Comparison of ENCODE assay signal across 18 cellular contexts in genomic region chr6:151196571-151196970, GRCh38. TPM values are rescaled to one million over a fixed set of nuclear protein-coding genes. Genes with fewer than 3 reads are reported as not detected.
DNase-seq lines count a peak whose midpoint lies in the region; TF ChIP-seq lines count a peak whose summit lies in the region.
"Had no signal": no experiment of that assay in that cellular context is flagged by ENCODE, and none has a peak within 500 bp of the region (broad histone marks: within the 10 kb centered on the region; RNA-seq: fewer than 3 reads in every experiment).

No MANE protein-coding gene starts in this region.

- no peak for TF ChIP-seq CTCF in choroid plexus epithelial cell (conservative IDR thresholded peaks at IDR 0.05; ENCODE audit: low read depth, low read length)
- TF ChIP-seq CTCF in right atrium auricular region (IDR thresholded peaks at IDR 0.05): no peak
- TF ChIP-seq CTCF in stomach (IDR thresholded peaks at IDR 0.05): no peak

- H3K4me1 ChIP-seq in right atrium auricular region (peaks cover 0 to 3% of the 10 kb centered on the region in 2 donors), stomach (no peaks in the 10 kb centered on the region)
- H3K4me1 ChIP-seq: neural progenitor cell had no signal

- no peak for TF ChIP-seq EP300 in stomach (IDR thresholded peaks at IDR 0.05)

- WGBS in stomach, 5 donors: 76 to 92% (median 84%) methylated on average over 2 of the region's 2 CpGs

- H3K4me3 ChIP-seq in choroid plexus epithelial cell (ENCODE audit: low read depth, low read length): no peak overlapping the region
- H3K4me3 ChIP-seq in right atrium auricular region: no peak overlapping the region
- H3K4me3 ChIP-seq in stomach: no peak overlapping the region
- H3K4me3 ChIP-seq: BLaER1 treated with 17β-estradiol and CSF1 and Interleukin-3, amounts not matched to agents 10 nM and 100 nM; neural progenitor cell; skin epidermis had no signal

- H3K27me3 ChIP-seq in right atrium auricular region (no peaks in the 10 kb centered on the region), stomach (no peaks in the 10 kb centered on the region)
- H3K27me3 ChIP-seq: BLaER1 treated with 17β-estradiol and CSF1 and Interleukin-3, amounts not matched to agents 10 nM and 100 nM; neural progenitor cell had no signal

- TF ChIP-seq POLR2A in stomach (IDR thresholded peaks at IDR 0.05): no peak

- H3K36me3 ChIP-seq in right atrium auricular region (no peaks in the 10 kb centered on the region), stomach (no peaks in the 10 kb centered on the region)
- H3K36me3 ChIP-seq: BLaER1 treated with 17β-estradiol and CSF1 and Interleukin-3, amounts not matched to agents 10 nM and 100 nM; neural progenitor cell had no signal

- H3K27ac ChIP-seq in right atrium auricular region (peak overlapping the region in 1 of 2 donors; percentile 9), stomach (peak overlapping the region in 4 of 5 donors; percentile 39 to 47 (median 42))
- H3K27ac ChIP-seq: BLaER1 treated with 17β-estradiol and CSF1 and Interleukin-3, amounts not matched to agents 10 nM and 100 nM; KMS-11; neural progenitor cell; skin epidermis had no signal

- intact Hi-C loops in stomach (cut with DNase I; ENCODE audit: low total_unique reads): no loop called here

- DNase-seq in GM04503 (ENCODE audit: low read depth) (peak; percentile 31), choroid plexus epithelial cell (ENCODE audit: low read depth) (peak; percentile 71), right atrium auricular region (ENCODE audit: low spot score) (peak; percentile 69), stomach (peak; percentile 30), OCI-M1 (lab: John Stamatoyannopoulos, UW) (no peak), pons (ENCODE audit: low spot score) (no peak), NK-92 (lab: John Stamatoyannopoulos, UW; ENCODE audit: unreplicated experiment) (no peak)
- DNase-seq in activated CD8-positive, alpha-beta memory T cell treated with anti-CD3 and anti-CD28 coated beads for 24 hours: no peak
- DNase-seq: activated CD4-positive, alpha-beta T cell treated with anti-CD3 and anti-CD28 coated beads for 48 hours; DMS53; erythroblast; NCI-H146; NCI-H526; stimulated activated naive CD4-positive, alpha-beta T cell treated with Interleukin-2 at 50 U/mL for 16 hours had no signal

- no peaks in the 10 kb centered on the region for H3K9me3 ChIP-seq in right atrium auricular region
- no peaks in the 10 kb centered on the region for H3K9me3 ChIP-seq in stomach

RNA-seq across cellular contexts. Expression of gene AKAP12, which starts 43.2 kb away (rescaled TPM):
- 10 to 100 TPM; 27.7 to 40.1 TPM for total RNA-seq in right atrium auricular region
- total RNA-seq in stomach: 100 to 1,000 TPM in 1 of 5 donors, 10 to 100 TPM in 4; 26.2 to 110 (median 44.9) TPM
- 1 to 10 TPM; 4.2 to 8.9 (median 8.0) TPM for polyA plus RNA-seq in stomach

Comparison
In these comparisons a context has a peak if more than half of its experiments do, and no peak if none do; other contexts are left out.
1. DNase-seq: peak in GM04503 (single experiment), choroid plexus epithelial cell (single experiment), right atrium auricular region (single experiment) and stomach (single experiment); none in OCI-M1 (single experiment), pons (single experiment), activated CD8-positive, alpha-beta memory T cell treated with anti-CD3 and anti-CD28 coated beads for 24 hours (single experiment) and NK-92 (single experiment).